In genomic region chr3:99762901-99763300, GRCh38 we compare ENCODE assay signal across 8 cellular contexts.
"Had no signal": no experiment of that assay in that cellular context is flagged by ENCODE, and none has a peak within 500 bp of the region (broad histone marks: within the 10 kb centered on the region; RNA-seq: fewer than 3 reads in every experiment).

No MANE protein-coding gene starts in this region.

- H2AFZ ChIP-seq: GM23338 had no signal

- H3K9me3 Mint-ChIP-seq: GM23338, H9 had no signal

- DNase-seq: H9, HCEC 1CT, KBM-7 had no signal

- H3K27ac ChIP-seq: HL-60 had no signal

- H3K27ac Mint-ChIP-seq: GM23338, H9 had no signal

- H3K4me3 Mint-ChIP-seq: GM23338, H9 had no signal

- ATAC-seq: GM23338, HepG2 had no signal

- H3K4me2 ChIP-seq: GM23338 had no signal

- H3K4me3 ChIP-seq: GM23338 had no signal

- FAIRE-seq: H1, H54, HepG2 had no signal
